6 cellular contexts compared by ENCODE assay signal in the genomic region with DNA sequence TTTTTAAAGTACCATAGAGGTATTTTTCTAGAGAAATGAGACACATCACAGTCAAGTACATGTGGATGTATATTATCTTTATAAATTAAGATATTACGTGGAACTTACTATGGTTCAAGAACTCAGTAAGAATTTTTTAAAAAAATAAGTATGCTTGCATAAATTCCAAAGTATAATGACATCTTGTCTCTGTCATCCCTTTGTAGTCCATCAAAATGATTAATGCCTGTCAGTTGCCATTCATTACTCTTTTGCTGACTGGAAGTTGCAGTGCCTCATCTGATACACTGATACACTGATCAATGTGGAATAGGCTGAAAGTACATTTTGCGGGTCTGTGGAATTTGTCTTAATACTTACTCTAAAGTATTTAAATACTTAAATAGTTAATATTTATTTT.
"Had no signal": no experiment of that assay in that cellular context is flagged by ENCODE, and none has a peak within 500 bp of the region (broad histone marks: within the 10 kb centered on the region; RNA-seq: fewer than 3 reads in every experiment).

No MANE protein-coding gene starts in this region.

- H3K4me3 ChIP-seq: K562 had no signal

- ATAC-seq: HepG2, K562 had no signal

- FAIRE-seq: HepG2, HTR-8/SVneo, K562 had no signal

- DNase-seq: IMR-90, KBM-7 had no signal

- H3K27ac ChIP-seq: HL-60 had no signal
